In genomic region chr4:169414913-169415312, GRCh38 we compare ENCODE assay signal across 37 cellular contexts.
DNase-seq lines count a peak whose midpoint lies in the region; ATAC-seq, FAIRE-seq and TF ChIP-seq lines count a peak whose summit lies in the region.
"Had no signal": no experiment of that assay in that cellular context is flagged by ENCODE, and none has a peak within 500 bp of the region (broad histone marks: within the 10 kb centered on the region; RNA-seq: fewer than 3 reads in every experiment).

No MANE protein-coding gene starts in this region.

- H3K27me3 Mint-ChIP-seq in activated CD4-positive, alpha-beta T cell treated with anti-CD3 and anti-CD28 coated beads, Interleukin-2, amount 10 ng/mL, durations not matched to agents 7 days and 5 days: no peaks in the 10 kb centered on the region
- H3K27me3 Mint-ChIP-seq: B cell; CD4-positive, alpha-beta memory T cell; CD4-positive, alpha-beta T cell; CD4-positive, CD25-positive, alpha-beta regulatory T cell; CD8-positive, alpha-beta memory T cell had no signal

- H3K4me3 Mint-ChIP-seq in activated CD4-positive, alpha-beta T cell treated with anti-CD3 and anti-CD28 coated beads, Interleukin-2, amount 10 ng/mL, durations not matched to agents 7 days and 5 days: no peak overlapping the region
- H3K4me3 Mint-ChIP-seq: B cell; CD14-positive monocyte; CD4-positive, alpha-beta memory T cell; CD4-positive, alpha-beta T cell; CD4-positive, CD25-positive, alpha-beta regulatory T cell; CD8-positive, alpha-beta memory T cell; CD8-positive, alpha-beta T cell had no signal

- TF ChIP-seq POLR2A in HepG2 (IDR thresholded peaks at IDR 0.05; ENCODE audit: insufficient read depth in 1 of 2, low read depth in 2 of 2, low read length in 2 of 2): no peak
- TF ChIP-seq POLR2A in right lobe of liver (IDR thresholded peaks at IDR 0.05): no peak

- H3K27ac Mint-ChIP-seq in activated CD4-positive, alpha-beta T cell treated with anti-CD3 and anti-CD28 coated beads, Interleukin-2, amount 10 ng/mL, durations not matched to agents 7 days and 5 days: no peak overlapping the region
- H3K27ac Mint-ChIP-seq: B cell; CD14-positive monocyte; CD4-positive, alpha-beta memory T cell; CD4-positive, alpha-beta T cell; CD4-positive, CD25-positive, alpha-beta regulatory T cell; CD8-positive, alpha-beta memory T cell; CD8-positive, alpha-beta T cell had no signal

- H3K27ac ChIP-seq in HepG2 (ENCODE audit: extremely low read length, insufficient read depth, low read length): no peak overlapping the region
- H3K27ac ChIP-seq in liver (ENCODE audit: low read depth in 1 of 2, low read length in 2 of 2): no peak overlapping the region
- no peak overlapping the region for H3K27ac ChIP-seq in right lobe of liver
- H3K27ac ChIP-seq: 22Rv1; A549; BLaER1; BLaER1 treated with 17β-estradiol and CSF1 and Interleukin-3, amounts not matched to agents 10 nM and 100 nM; C4-2B had no signal

- BruUV-seq in HepG2 (replicated peaks; lab: Mats Ljungman, UMichigan): no TSS peak

- H3K36me3 ChIP-seq in HepG2 (replicated peaks in 1 of 2; ENCODE audit: control insufficient read depth in 1 of 2, insufficient read depth in 2 of 2, low read length in 2 of 2) (no peaks in the 10 kb centered on the region), liver (ENCODE audit: control insufficient read depth in 4 of 4, insufficient read depth in 3 of 4, low read depth in 1 of 4, low read length in 3 of 4) (no peaks in the 10 kb centered on the region), right lobe of liver (no peaks in the 10 kb centered on the region)
- H3K36me3 ChIP-seq: BE2C; BLaER1; BLaER1 treated with 17β-estradiol and CSF1 and Interleukin-3, amounts not matched to agents 10 nM and 100 nM had no signal

- TF ChIP-seq RAD21 in HepG2 (CRISPR knock-in tag; IDR thresholded peaks at IDR 0.05) (no peak), liver (IDR thresholded peaks at IDR 0.05) (peak in 1 of 2 donors; percentile 13)

- WGBS in HepG2 (ENCODE audit: low lambda C conversion rate): 94% methylated on average over 1 of the region's 1 CpG
- WGBS in liver: 98% methylated on average over 1 of the region's 1 CpG
- 89% methylated on average over 1 of the region's 1 CpG for WGBS in right lobe of liver (ENCODE audit: insufficient coverage, low coverage, low lambda C conversion rate, missing lambda C conversion rate)

- H3K4me1 ChIP-seq in HepG2 (ENCODE audit: insufficient read depth, low read length) (peaks cover 12% of the 10 kb centered on the region), liver (ENCODE audit: control insufficient read depth in 4 of 4, insufficient read depth in 4 of 4, low read length in 3 of 4) (peaks cover 2 to 9% (median 6%) of the 10 kb centered on the region in 4 donors), right lobe of liver (peaks cover 0 to 19% (median 4%) of the 10 kb centered on the region in 4 donors)
- H3K4me1 ChIP-seq: A549, BE2C had no signal

- CTCF ChIA-PET in HepG2 (lab: Yijun Ruan, JAX; ENCODE audit: low intra/inter-chr PET ratio, low total read pairs): no interaction called here
- CTCF ChIA-PET in activated CD4-positive, alpha-beta T cell treated with anti-CD3 and anti-CD28 coated beads, Interleukin-2, amount 10 ng/mL, durations not matched to agents 7 days and 5 days (lab: Charles Lee): no interaction called here

- no peak overlapping the region for H2AFZ ChIP-seq in HepG2 (ENCODE audit: low read length)

- in situ Hi-C loops in HepG2 (cut with HindIII; ENCODE audit: extremely low pct_ligation_motif_present, low pct_unique_long_range_greater_than_20kb): no loop called here

- H3K4me3 ChIP-seq in HepG2 (replicated peaks in 1 of 3; ENCODE audit: insufficient read depth in 1 of 3, low read depth in 2 of 3, low read length in 3 of 3): no peak overlapping the region
- no peak overlapping the region for H3K4me3 ChIP-seq in liver (ENCODE audit: low read depth in 1 of 3, low read length in 3 of 3)
- no peak overlapping the region for H3K4me3 ChIP-seq in right lobe of liver
- H3K4me3 ChIP-seq: A549; BLaER1; BLaER1 treated with 17β-estradiol and CSF1 and Interleukin-3, amounts not matched to agents 10 nM and 100 nM had no signal

- no peaks in the 10 kb centered on the region for H3K9me3 Mint-ChIP-seq in activated CD4-positive, alpha-beta T cell treated with anti-CD3 and anti-CD28 coated beads, Interleukin-2, amount 10 ng/mL, durations not matched to agents 7 days and 5 days
- H3K9me3 Mint-ChIP-seq: CD14-positive monocyte; CD4-positive, alpha-beta memory T cell; CD4-positive, alpha-beta T cell; CD4-positive, CD25-positive, alpha-beta regulatory T cell; CD8-positive, alpha-beta memory T cell; CD8-positive, alpha-beta T cell had no signal

- FAIRE-seq in HepG2 (lab: Jason Lieb, UNC): no peak
- FAIRE-seq: A204.1, A549, D721Med had no signal

- DNase-seq in left lobe of liver (ENCODE audit: low spot score) (no peak), HepG2 (ENCODE audit: low spot score) (no peak), right lobe of liver (no peak), NCI-H2081 (lab: John Stamatoyannopoulos, UW) (no peak), left cardiac atrium (no peak)
- no peak for DNase-seq in activated CD4-positive, alpha-beta T cell treated with anti-CD3 and anti-CD28 coated beads, Interleukin-2, amount 10 ng/mL, durations not matched to agents 7 days and 5 days
- DNase-seq: 8988T; ACHN; AML-193; BE2C; C1 segment of cervical spinal cord; Caco-2; Calu3; CD4-positive, alpha-beta memory T cell; CD4-positive, alpha-beta T cell; CD4-positive, CD25-positive, alpha-beta regulatory T cell; CD8-positive, alpha-beta memory T cell; CD8-positive, alpha-beta T cell; COR-L47; DMS 273 treated with DMSO at 0.1 percent for 48 hours; DMS153; DMS53; DMS79; DMS79 treated with DMSO at 0.1 percent for 48 hours; DND-41; EL had no signal

- POLR2A ChIA-PET in HepG2 (lab: Yijun Ruan, JAX): no interaction called here
- POLR2A ChIA-PET in activated CD4-positive, alpha-beta T cell treated with anti-CD3 and anti-CD28 coated beads, Interleukin-2, amount 10 ng/mL, durations not matched to agents 7 days and 5 days (lab: Charles Lee): no interaction called here

- no peaks in the 10 kb centered on the region for H4K20me1 ChIP-seq in HepG2 (ENCODE audit: insufficient read depth, low read length)
- H4K20me1 ChIP-seq: BLaER1; BLaER1 treated with 17β-estradiol and CSF1 and Interleukin-3, amounts not matched to agents 10 nM and 100 nM had no signal

- no peaks in the 10 kb centered on the region for H3K27me3 ChIP-seq in HepG2 (ENCODE audit: control insufficient read depth in 1 of 2, insufficient read depth in 2 of 2, low read length in 2 of 2)
- no peaks in the 10 kb centered on the region for H3K27me3 ChIP-seq in liver (ENCODE audit: control insufficient read depth in 4 of 4, insufficient read depth in 4 of 4, low read length in 3 of 4)
- H3K27me3 ChIP-seq in right lobe of liver: no peaks in the 10 kb centered on the region
- H3K27me3 ChIP-seq: BE2C, BLaER1 had no signal

- ATAC-seq in left lobe of liver (peak; percentile 61), HepG2 (no peak), right lobe of liver (peak; percentile 51 to 73 (median 58)), left cardiac atrium (no peak), GM21717 (IDR thresholded peaks at IDR 0.05; ENCODE audit: unreplicated experiment) (no peak)
- ATAC-seq: A549; CD8-positive, alpha-beta T cell had no signal

- peaks cover 44% of the 10 kb centered on the region for H3K4me1 Mint-ChIP-seq in activated CD4-positive, alpha-beta T cell treated with anti-CD3 and anti-CD28 coated beads, Interleukin-2, amount 10 ng/mL, durations not matched to agents 7 days and 5 days

- H3K79me2 ChIP-seq in HepG2 (ENCODE audit: insufficient read depth, low read length): no peaks in the 10 kb centered on the region

- H3K9ac ChIP-seq in HepG2 (ENCODE audit: insufficient read depth, low read depth, low read length) (no peak overlapping the region), liver (ENCODE audit: low read depth in 1 of 2, low read length in 2 of 2) (no peak overlapping the region)
- H3K9ac ChIP-seq: BLaER1; BLaER1 treated with 17β-estradiol and CSF1 and Interleukin-3, amounts not matched to agents 10 nM and 100 nM had no signal

- TF ChIP-seq EP300 in HepG2 (IDR thresholded peaks at IDR 0.05; ENCODE audit: low read depth in 2 of 2, low read length in 2 of 2) (no peak), HepG2 (CRISPR knock-in tag; IDR thresholded peaks at IDR 0.05; ENCODE audit: borderline replicate concordance) (no peak)

- no peak overlapping the region for H3K4me2 ChIP-seq in HepG2 (ENCODE audit: low read depth, low read length)
- H3K4me2 ChIP-seq: A549; BLaER1; BLaER1 treated with 17β-estradiol and CSF1 and Interleukin-3, amounts not matched to agents 10 nM and 100 nM had no signal

- intact Hi-C loops in HepG2 (cut with micrococcal nuclease; ENCODE audit: unreplicated experiment) (no loop called here), right lobe of liver (cut with DNase I) (no loop called here), left cardiac atrium (cut with DNase I) (no loop called here)

- TF ChIP-seq CTCF in HepG2 (CRISPR knock-in tag; IDR thresholded peaks at IDR 0.05) (no peak), liver (IDR thresholded peaks at IDR 0.05; ENCODE audit: low read depth, low read length, missing input control) (no peak), right lobe of liver (IDR thresholded peaks at IDR 0.05) (no peak)

- H3K9me3 ChIP-seq in HepG2 (ENCODE audit: low read length): no peaks in the 10 kb centered on the region
- H3K9me3 ChIP-seq in liver (ENCODE audit: control insufficient read depth in 4 of 4, low read length in 3 of 4): peaks cover 0 to 1% (median 0%) of the 10 kb centered on the region in 4 donors
- no peaks in the 10 kb centered on the region for H3K9me3 ChIP-seq in right lobe of liver
- H3K9me3 ChIP-seq: A549; BE2C; BLaER1; BLaER1 treated with 17β-estradiol and CSF1 and Interleukin-3, amounts not matched to agents 10 nM and 100 nM; Caco-2 had no signal

- H3K36me3 Mint-ChIP-seq in activated CD4-positive, alpha-beta T cell treated with anti-CD3 and anti-CD28 coated beads, Interleukin-2, amount 10 ng/mL, durations not matched to agents 7 days and 5 days (ENCODE audit: low read depth): peaks cover 8% of the 10 kb centered on the region

TF ChIP-seq in HepG2, 621 proteins besides CTCF, POLR2A, EP300 and RAD21 (continues in another document):
- TF ChIP-seq FOXA1 (IDR thresholded peaks at IDR 0.05): peak; percentile 56; the same call in 1 of the 2 replicates
- TF ChIP-seq FOXA1 (CRISPR knock-in tag; IDR thresholded peaks at IDR 0.05): no peak
- TF ChIP-seq GABPA (IDR thresholded peaks at IDR 0.05; ENCODE audit: low read depth, low read length): no peak
- no peak for TF ChIP-seq GABPA (CRISPR knock-in tag; IDR thresholded peaks at IDR 0.05; ENCODE audit: low read depth)

TF ChIP-seq in liver, 16 proteins besides CTCF, POLR2A, EP300 and RAD21 (continues in another document):
- TF ChIP-seq RXRA (IDR thresholded peaks at IDR 0.05) (peak in 1 of 2 donors; percentile 4), TAF1 (conservative IDR thresholded peaks at IDR 0.05) (no peak), JUND (IDR thresholded peaks at IDR 0.05) (no peak), EGR1 (IDR thresholded peaks at IDR 0.05; ENCODE audit: low read depth in 2 of 2) (no peak)

Comparison
In these comparisons a context has a peak if more than half of its experiments do, and no peak if none do; other contexts are left out.
1. ATAC-seq: peak in left lobe of liver (single experiment) and right lobe of liver (4 of 4); none in HepG2 (single experiment), left cardiac atrium (0 of 2) and GM21717 (single experiment).